24 cellular contexts compared by ENCODE assay signal in genomic region chr21:37535130-37535529, GRCh38.
"Had no signal": no experiment of that assay in that cellular context is flagged by ENCODE, and none has a peak within 500 bp of the region (broad histone marks: within the 10 kb centered on the region; RNA-seq: fewer than 3 reads in every experiment).

No MANE protein-coding gene starts in this region.

- H3K4me3 Mint-ChIP-seq: effector memory CD8-positive, alpha-beta T cell; endodermal cell; immature natural killer cell had no signal

- H3K36me3 ChIP-seq: esophagus muscularis mucosa, gastroesophageal sphincter, heart left ventricle, left ventricle myocardium inferior, lower lobe of right lung had no signal

- H3K4me3 ChIP-seq: coronary artery, esophagus muscularis mucosa, gastroesophageal sphincter, heart left ventricle, hepatocyte, left ventricle myocardium inferior, lower lobe of right lung had no signal

- H3K27ac ChIP-seq: coronary artery, esophagus muscularis mucosa, gastroesophageal sphincter, heart left ventricle, hepatocyte, left ventricle myocardium inferior, lower lobe of right lung had no signal

- H3K9me3 ChIP-seq: lower lobe of right lung had no signal

- H3K27ac Mint-ChIP-seq: effector memory CD8-positive, alpha-beta T cell; endodermal cell; immature natural killer cell had no signal

- ATAC-seq: effector memory CD8-positive, alpha-beta T cell; foreskin keratinocyte; gastroesophageal sphincter; heart left ventricle; left colon; left lobe of liver; lower lobe of right lung had no signal

- H3K27me3 ChIP-seq: hepatocyte had no signal

- H3K4me1 Mint-ChIP-seq: immature natural killer cell had no signal

- H3K4me2 ChIP-seq: hepatocyte had no signal

- FAIRE-seq: colon, endometrium, endothelial cell of umbilical vein, frontal cortex, kidney had no signal

- H2AFZ ChIP-seq: hepatocyte had no signal

- DNase-seq: effector CD8-positive, alpha-beta T cell; effector memory CD8-positive, alpha-beta T cell; endodermal cell; foreskin keratinocyte; heart left ventricle; hypothalamus; immature natural killer cell; islet precursor cell; kidney; kidney glomerular epithelial cell; left colon; left ventricle myocardium inferior; lower lobe of right lung; mesenchymal stem cell; midbrain had no signal

- H3K79me2 ChIP-seq: hepatocyte had no signal
